8 cellular contexts compared by ENCODE assay signal in genomic region chr2:159798376-159798724, GRCh38. TPM values are rescaled to one million over a fixed set of nuclear protein-coding genes. Genes with fewer than 3 reads are reported as not detected.
DNase-seq lines count a peak whose midpoint lies in the region; ATAC-seq, FAIRE-seq and TF ChIP-seq lines count a peak whose summit lies in the region.

No MANE protein-coding gene starts in this region.

- DNase-seq in BJ (ENCODE audit: low read depth), result no peak
- no peak for DNase-seq in bronchial epithelial cell (ENCODE audit: low read depth)
- no peak for DNase-seq in COR-L47 (lab: John Stamatoyannopoulos, UW)
- DNase-seq in HTR-8/SVneo (ENCODE audit: insufficient read length, low spot score), result no peak
- DNase-seq in effector CD4-positive, alpha-beta T cell, result no peak

- CTCF ChIA-PET in BJ (lab: Yijun Ruan, JAX), result interaction anchor here (0.7 to 1.1 kb wide), 2 partner anchors 9 to 1196 kb away, joined by 3 to 4 read pairs; no protein-coding TSS in a partner anchor

- H3K36me3 ChIP-seq in BJ (ENCODE audit: control insufficient read depth, insufficient read depth, low read length), result no peaks in the 10 kb centered on the region
- no peaks in the 10 kb centered on the region for H3K36me3 ChIP-seq in bronchial epithelial cell (ENCODE audit: control insufficient read depth, insufficient read depth, low read length)
- no peaks in the 10 kb centered on the region for H3K36me3 ChIP-seq in muscle layer of colon (ENCODE audit: insufficient read depth, low read length)

- H3K4me3 ChIP-seq in BJ (ENCODE audit: low read depth, low read length), result peak overlapping the region; percentile 66
- H3K4me3 ChIP-seq in bronchial epithelial cell (ENCODE audit: low read depth, low read length), result peak overlapping the region; percentile 74
- H3K4me3 ChIP-seq in muscle layer of colon (ENCODE audit: low read depth in 1 of 2, low read length in 2 of 2), result peak overlapping the region; percentile 90 to 93

- H3K9ac ChIP-seq in muscle layer of colon (ENCODE audit: low read length), result peak overlapping the region; percentile 15

- no peak for TF ChIP-seq CTCF in BJ (IDR thresholded peaks at IDR 0.05; ENCODE audit: insufficient read depth, low read depth, low read length)
- no peak for TF ChIP-seq CTCF in bronchial epithelial cell (IDR thresholded peaks at IDR 0.05; ENCODE audit: insufficient read depth, low read length, severe bottlenecking)

- H3K9me3 ChIP-seq in muscle layer of colon (ENCODE audit: low read length), result no peaks in the 10 kb centered on the region

- H3K27ac ChIP-seq in muscle layer of colon (ENCODE audit: low read depth, low read length), result peak overlapping the region; percentile 70

- no peaks in the 10 kb centered on the region; the same call in 1 of the 2 replicates for H3K27me3 ChIP-seq in BJ (ENCODE audit: control insufficient read depth, insufficient read depth, low read length)
- peaks cover 1% of the 10 kb centered on the region for H3K27me3 ChIP-seq in bronchial epithelial cell (ENCODE audit: control insufficient read depth, insufficient read depth, low read length)
- H3K27me3 ChIP-seq in muscle layer of colon (ENCODE audit: control insufficient read depth in 1 of 2, insufficient read depth in 2 of 2, low read length in 2 of 2), result no peaks in the 10 kb centered on the region

- no peak for FAIRE-seq in bronchial epithelial cell (lab: Jason Lieb, UNC)
- no peak for FAIRE-seq in HTR-8/SVneo (lab: Jason Lieb, UNC)

- peak; percentile 28 for ATAC-seq in HG03378 (IDR thresholded peaks at IDR 0.05; ENCODE audit: unreplicated experiment)
- ATAC-seq in GM18867 (IDR thresholded peaks at IDR 0.05; ENCODE audit: unreplicated experiment), result no peak

- peaks cover 17% of the 10 kb centered on the region for H3K4me1 ChIP-seq in muscle layer of colon (ENCODE audit: insufficient read depth, low read length)

- POLR2A ChIA-PET in BJ (lab: Charles Lee), result no interaction called here

RNA-seq across cellular contexts. Expression of gene CD302, which starts 0.3 kb away (rescaled TPM):
- polyA plus RNA-seq in BJ (2011; rRNA removed), result 4.0 and 7.8 TPM in 2 replicates
- 2.2 TPM in 2 replicates for polyA minus RNA-seq in BJ (2011; rRNA and poly(A)+ RNA removed)
- total RNA-seq in bronchial epithelial cell, result 0.13 and 0.26 TPM in 2 replicates
